In genomic region chr18:9772847-9773677, GRCh38 we compare ENCODE assay signal across 2 cellular contexts.
TF ChIP-seq lines count a peak whose summit lies in the region.

No MANE protein-coding gene starts in this region.

TF ChIP-seq in HCT116, 20 proteins besides CTCF, POLR2A, EP300 and RAD21:
- TF ChIP-seq EZH2phosphoT487 (IDR thresholded peaks at IDR 0.05; ENCODE audit: borderline replicate concordance) = no peak
- no peak for TF ChIP-seq SRF (IDR thresholded peaks at IDR 0.05; ENCODE audit: low read depth)
- peak; percentile 59 for TF ChIP-seq TCF7L2 (IDR thresholded peaks at IDR 0.05; ENCODE audit: borderline replicate concordance, extremely low read depth, insufficient read depth, insufficient read length)

TF ChIP-seq in HepG2, 621 proteins besides CTCF, POLR2A, EP300 and RAD21:
- TF ChIP-seq RARA (CRISPR knock-in tag; IDR thresholded peaks at IDR 0.05) (peak; percentile 46; the same call in 1 of the 2 replicates), HNF4A (CRISPR knock-in tag; IDR thresholded peaks at IDR 0.05) (0 out of 2 replicates have a peak, but pooled peaks have one; percentile 10), NR2F1 (CRISPR knock-in tag; IDR thresholded peaks at IDR 0.05) (peak; percentile 25 to 52; a peak in 2 of 4 replicates), RCOR2 (CRISPR knock-in tag; IDR thresholded peaks at IDR 0.05) (0 out of 2 replicates have a peak, but pooled peaks have one; percentile 32), SOX5 (CRISPR knock-in tag; IDR thresholded peaks at IDR 0.05; ENCODE audit: borderline replicate concordance) (no peak), FOXP1 (IDR thresholded peaks at IDR 0.05) (no peak), FOXP1 (CRISPR knock-in tag; IDR thresholded peaks at IDR 0.05) (peak; percentile 83), ZFP1 (CRISPR knock-in tag; IDR thresholded peaks at IDR 0.05) (no peak), GATAD2A (CRISPR knock-in tag; IDR thresholded peaks at IDR 0.05) (peak; percentile 49; the same call in 1 of the 2 replicates), ARID5B (CRISPR knock-in tag; IDR thresholded peaks at IDR 0.05) (peak; percentile 44; the same call in 1 of the 2 replicates), KAT2B (IDR thresholded peaks at IDR 0.05; ENCODE audit: borderline replicate concordance, low read depth, low read length) (0 out of 2 replicates have a peak, but pooled peaks have one; percentile 35), ZNF331 (CRISPR knock-in tag; IDR thresholded peaks at IDR 0.05) (peak; percentile 23; the same call in 1 of the 2 replicates), TCF7 (IDR thresholded peaks at IDR 0.05; ENCODE audit: low read depth) (peak; percentile 54; the same call in 1 of the 2 replicates), NR2F6 (IDR thresholded peaks at IDR 0.05) (no peak), NR2F6 (CRISPR knock-in tag; IDR thresholded peaks at IDR 0.05) (peak; percentile 57; the same call in 1 of the 2 replicates), ZFYVE20 (CRISPR knock-in tag; IDR thresholded peaks at IDR 0.05; ENCODE audit: borderline replicate concordance, low read depth) (no peak), FOXK1 (CRISPR knock-in tag; IDR thresholded peaks at IDR 0.05; ENCODE audit: borderline replicate concordance, low read depth) (peak; percentile 58; the same call in 1 of the 2 replicates), ZNF354B (CRISPR knock-in tag; IDR thresholded peaks at IDR 0.05) (no peak), ONECUT2 (CRISPR knock-in tag; IDR thresholded peaks at IDR 0.05) (peak; percentile 78), SALL1 (CRISPR knock-in tag; IDR thresholded peaks at IDR 0.05) (peak; percentile 57; the same call in 1 of the 2 replicates), ZNF292 (CRISPR knock-in tag; IDR thresholded peaks at IDR 0.05; ENCODE audit: borderline replicate concordance, low read depth) (peak; percentile 50; the same call in 1 of the 2 replicates), SOX6 (IDR thresholded peaks at IDR 0.05) (no peak), SOX6 (CRISPR knock-in tag; IDR thresholded peaks at IDR 0.05) (0 out of 2 replicates have a peak, but pooled peaks have one; percentile 12), HDAC1 (CRISPR knock-in tag; IDR thresholded peaks at IDR 0.05) (peak; percentile 54; the same call in 1 of the 2 replicates), FOXO1 (CRISPR knock-in tag; IDR thresholded peaks at IDR 0.05) (peak; percentile 81), ZFP36L2 (CRISPR knock-in tag; IDR thresholded peaks at IDR 0.05) (no peak), NR2F2 (IDR thresholded peaks at IDR 0.05; ENCODE audit: borderline replicate concordance, low read depth) (peak; percentile 72), FOSL2 (CRISPR knock-in tag; IDR thresholded peaks at IDR 0.05) (peak; percentile 19; the same call in 1 of the 2 replicates)
- TF ChIP-seq, protein P1, sequence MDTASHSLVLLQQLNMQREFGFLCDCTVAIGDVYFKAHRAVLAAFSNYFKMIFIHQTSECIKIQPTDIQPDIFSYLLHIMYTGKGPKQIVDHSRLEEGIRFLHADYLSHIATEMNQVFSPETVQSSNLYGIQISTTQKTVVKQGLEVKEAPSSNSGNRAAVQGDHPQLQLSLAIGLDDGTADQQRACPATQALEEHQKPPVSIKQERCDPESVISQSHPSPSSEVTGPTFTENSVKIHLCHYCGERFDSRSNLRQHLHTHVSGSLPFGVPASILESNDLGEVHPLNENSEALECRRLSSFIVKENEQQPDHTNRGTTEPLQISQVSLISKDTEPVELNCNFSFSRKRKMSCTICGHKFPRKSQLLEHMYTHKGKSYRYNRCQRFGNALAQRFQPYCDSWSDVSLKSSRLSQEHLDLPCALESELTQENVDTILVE (CRISPR knock-in tag; IDR thresholded peaks at IDR 0.05) = no peak
